25 cellular contexts compared by ENCODE assay signal in genomic region chr6:84554706-84555105, GRCh38.
A peak's percentile ranks its signal among the peaks of the same experiment; 100 is the strongest.
DNase-seq lines count a peak whose midpoint lies in the region; ATAC-seq and TF ChIP-seq lines count a peak whose summit lies in the region.
"Had no signal": no experiment of that assay in that cellular context is flagged by ENCODE, and none has a peak within 500 bp of the region (broad histone marks: within the 10 kb centered on the region; RNA-seq: fewer than 3 reads in every experiment).

No MANE protein-coding gene starts in this region.

- TF ChIP-seq CTCF in brain microvascular endothelial cell (IDR thresholded peaks at IDR 0.05; ENCODE audit: low read depth, low read length, missing control alignments): no peak
- no peak for TF ChIP-seq CTCF in fibroblast of pulmonary artery (IDR thresholded peaks at IDR 0.05; ENCODE audit: low read length, missing control alignments)
- no peak for TF ChIP-seq CTCF in PC-9 (conservative IDR thresholded peaks at IDR 0.05)

- H3F3A ChIP-seq in PC-9 (ENCODE audit: insufficient read depth, low read depth): no peaks in the 10 kb centered on the region

- H3K4me3 ChIP-seq in brain microvascular endothelial cell (ENCODE audit: low read depth, low read length) (no peak overlapping the region), fibroblast of pulmonary artery (replicated peaks; ENCODE audit: low read depth, low read length) (no peak overlapping the region), PC-9 (no peak overlapping the region)
- H3K4me3 ChIP-seq: BLaER1 treated with 17β-estradiol and CSF1 and Interleukin-3, amounts not matched to agents 10 nM and 100 nM; HAP-1; Peyer's patch had no signal

- peak; percentile 8 for DNase-seq in HCEC 1CT
- peak; percentile 75 for DNase-seq in NOMO-1 treated with DMSO at 0.1 percent for 48 hours (lab: John Stamatoyannopoulos, UW; ENCODE audit: unreplicated experiment)
- peak; percentile 29 for DNase-seq in brain microvascular endothelial cell
- peak; percentile 10 for DNase-seq in fibroblast of pulmonary artery (ENCODE audit: low read depth)
- DNase-seq in PC-9: no peak
- DNase-seq: AML-193; CD4-positive, alpha-beta memory T cell; COR-L47; DMS79; GF-D8; GOT3; NCI-H1105; NCI-H1436 treated with DMSO at 0.1 percent for 48 hours; NCI-H1930; NCI-H2107; NCI-H524; NCI-H748 treated with DMSO at 0.1 percent for 48 hours; Peyer's patch; SHP77 treated with DMSO at 0.1 percent for 48 hours had no signal

- H3K79me2 ChIP-seq in PC-9 (ENCODE audit: low read depth): no peaks in the 10 kb centered on the region

- ATAC-seq in GM18868 (IDR thresholded peaks at IDR 0.05; ENCODE audit: unreplicated experiment): no peak
- no peak for ATAC-seq in GM21786 (IDR thresholded peaks at IDR 0.05; ENCODE audit: unreplicated experiment)
- ATAC-seq in HG02973 (IDR thresholded peaks at IDR 0.05; ENCODE audit: unreplicated experiment): no peak

- no peaks in the 10 kb centered on the region for H4K20me1 ChIP-seq in PC-9 (ENCODE audit: insufficient read depth)
- H4K20me1 ChIP-seq: BLaER1 treated with 17β-estradiol and CSF1 and Interleukin-3, amounts not matched to agents 10 nM and 100 nM had no signal

- H3K27me3 ChIP-seq in brain microvascular endothelial cell (replicated peaks) (no peaks in the 10 kb centered on the region), PC-9 (ENCODE audit: insufficient read depth, low read depth) (no peaks in the 10 kb centered on the region)
- H3K27me3 ChIP-seq: BLaER1 treated with 17β-estradiol and CSF1 and Interleukin-3, amounts not matched to agents 10 nM and 100 nM; Peyer's patch had no signal

- POLR2A ChIA-PET in PC-9 (lab: Charles Lee; ENCODE audit: unreplicated experiment): no interaction called here

- no TSS peak for BruUV-seq in PC-9 (replicated peaks; lab: Mats Ljungman, UMichigan)

- H3K4me1 ChIP-seq in PC-9 (replicated peaks; ENCODE audit: insufficient read depth): no peaks in the 10 kb centered on the region
- H3K4me1 ChIP-seq: HAP-1, Peyer's patch had no signal

- in situ Hi-C loops in brain microvascular endothelial cell (cut with HindIII; ENCODE audit: low pct_ligation_motif_present, low sequenced_read_pairs): no loop called here

- H3K27ac ChIP-seq in brain microvascular endothelial cell: no peak overlapping the region
- H3K27ac ChIP-seq in PC-9: no peak overlapping the region
- H3K27ac ChIP-seq: BLaER1 treated with 17β-estradiol and CSF1 and Interleukin-3, amounts not matched to agents 10 nM and 100 nM; KMS-11; Peyer's patch had no signal

- H2AFZ ChIP-seq in PC-9: no peak overlapping the region

- H3K4me2 ChIP-seq in PC-9: no peak overlapping the region
- H3K4me2 ChIP-seq: KMS-11 had no signal

- H3K36me3 ChIP-seq in brain microvascular endothelial cell (replicated peaks): no peaks in the 10 kb centered on the region
- H3K36me3 ChIP-seq in PC-9 (ENCODE audit: low read depth): no peaks in the 10 kb centered on the region
- H3K36me3 ChIP-seq: BLaER1 treated with 17β-estradiol and CSF1 and Interleukin-3, amounts not matched to agents 10 nM and 100 nM; HAP-1; Peyer's patch had no signal

- CTCF ChIA-PET in PC-9 (lab: Charles Lee): no interaction called here

- no peaks in the 10 kb centered on the region for H3K9me2 ChIP-seq in PC-9 (ENCODE audit: insufficient read depth)

- H3K9me3 ChIP-seq in PC-9 (ENCODE audit: insufficient read depth, low read depth): no peaks in the 10 kb centered on the region
- H3K9me3 ChIP-seq: BLaER1 treated with 17β-estradiol and CSF1 and Interleukin-3, amounts not matched to agents 10 nM and 100 nM; HAP-1; Peyer's patch had no signal

- intact Hi-C loops in PC-9 (cut with micrococcal nuclease; ENCODE audit: unreplicated experiment): loop anchor here (10.0 kb wide), 1 partner anchor 210 kb away; the partner anchor contains the start of gene TBX18

Comparison
In these comparisons a context has a peak if more than half of its experiments do, and no peak if none do; other contexts are left out.
1. DNase-seq: peak in HCEC 1CT (single experiment), NOMO-1 treated with DMSO at 0.1 percent for 48 hours (single experiment), brain microvascular endothelial cell (single experiment) and fibroblast of pulmonary artery (single experiment); none in PC-9 (0 of 2).